ENCODE assay signal across 8 cellular contexts in genomic region chr10:73785721-73786511, GRCh38. TPM values are rescaled to one million over a fixed set of nuclear protein-coding genes. Genes with fewer than 3 reads are reported as not detected.
DNase-seq lines count a peak whose midpoint lies in the region; ATAC-seq lines count a peak whose summit lies in the region.

No MANE protein-coding gene starts in this region.

- peaks cover 16 to 17% of the 10 kb centered on the region in 2 donors for H3K36me3 ChIP-seq in esophagus (ENCODE audit: control insufficient read depth in 2 of 2, insufficient read depth in 2 of 2, low read length in 1 of 2)

- H3K9me3 ChIP-seq in esophagus (ENCODE audit: control insufficient read depth in 2 of 2, insufficient read depth in 1 of 2, low read depth in 1 of 2, low read length in 1 of 2), result no peaks in the 10 kb centered on the region

- peaks cover 11% of the 10 kb centered on the region for H3K36me3 Mint-ChIP-seq in natural killer cell treated with Interleukin-12 subunit alpha and Interleukin-12 subunit beta and Interleukin-15 and Interleukin-18, amount 100 ng/mL, for 72 hours

- peak; percentile 40 for DNase-seq in D341Med (ENCODE audit: low spot score)
- peak; percentile 67 to 81 for DNase-seq in Kasumi-1 (lab: John Stamatoyannopoulos, UW)
- DNase-seq in activated CD8-positive, alpha-beta memory T cell treated with anti-CD3 and anti-CD28 coated beads, Interleukin-2, amount 50 U/mL, for 48 hours, result peak; percentile 75
- DNase-seq in natural killer cell treated with Interleukin-12 subunit alpha and Interleukin-12 subunit beta and Interleukin-15 and Interleukin-18, amount 100 ng/mL, for 72 hours (ENCODE audit: low spot score), result peak; percentile 63
- no peak for DNase-seq in cortex of kidney (lab: John Stamatoyannopoulos, UW)
- no peak for DNase-seq in NCI-H524 (lab: John Stamatoyannopoulos, UW)

- H3K9me3 Mint-ChIP-seq in natural killer cell treated with Interleukin-12 subunit alpha and Interleukin-12 subunit beta and Interleukin-15 and Interleukin-18, amount 100 ng/mL, for 72 hours, result no peaks in the 10 kb centered on the region

- H3K27ac ChIP-seq in esophagus (ENCODE audit: low read depth in 2 of 2, low read length in 1 of 2), result peak overlapping the region; percentile 89 to 97

- WGBS in esophagus, 2 donors, result 1% methylated on average over 51 to 54 of the region's 54 CpGs

- H3K4me3 ChIP-seq in esophagus (ENCODE audit: low read depth in 1 of 2, low read length in 2 of 2), result peak overlapping the region; percentile 89 to 93

- H3K27me3 Mint-ChIP-seq in natural killer cell treated with Interleukin-12 subunit alpha and Interleukin-12 subunit beta and Interleukin-15 and Interleukin-18, amount 100 ng/mL, for 72 hours, result no peaks in the 10 kb centered on the region

- H3K4me1 ChIP-seq in esophagus (ENCODE audit: control insufficient read depth in 2 of 2, insufficient read depth in 2 of 2, low read length in 1 of 2), result peaks cover 4% of the 10 kb centered on the region in 2 donors

- peak; percentile 20 for ATAC-seq in GM21529 (IDR thresholded peaks at IDR 0.05; ENCODE audit: unreplicated experiment)
- ATAC-seq in natural killer cell treated with Interleukin-12 subunit alpha and Interleukin-12 subunit beta and Interleukin-15 and Interleukin-18, amount 100 ng/mL, for 72 hours, result peak; percentile 7 to 41

- peak overlapping the region; percentile 86 to 93 for H3K27ac Mint-ChIP-seq in natural killer cell treated with Interleukin-12 subunit alpha and Interleukin-12 subunit beta and Interleukin-15 and Interleukin-18, amount 100 ng/mL, for 72 hours

- peak overlapping the region; percentile 98 for H3K4me3 Mint-ChIP-seq in natural killer cell treated with Interleukin-12 subunit alpha and Interleukin-12 subunit beta and Interleukin-15 and Interleukin-18, amount 100 ng/mL, for 72 hours

- peaks cover 42 to 45% of the 10 kb centered on the region in 2 donors for H3K4me1 Mint-ChIP-seq in natural killer cell treated with Interleukin-12 subunit alpha and Interleukin-12 subunit beta and Interleukin-15 and Interleukin-18, amount 100 ng/mL, for 72 hours (ENCODE audit: low read depth in 2 of 2)

- no peaks in the 10 kb centered on the region for H3K27me3 ChIP-seq in esophagus (ENCODE audit: control insufficient read depth in 1 of 2, insufficient read depth in 2 of 2, low read length in 2 of 2)

RNA-seq across cellular contexts. Expression of gene ZSWIM8, which starts 0.5 kb away (rescaled TPM):
- polyA plus RNA-seq in esophagus, result 100 to 1,000 TPM; 109 to 156 TPM
- 100 to 1,000 TPM; 121 to 148 TPM for total RNA-seq in natural killer cell treated with Interleukin-12 subunit alpha and Interleukin-12 subunit beta and Interleukin-15 and Interleukin-18, amount 100 ng/mL, for 72 hours

RNA-seq across cellular contexts. Expression of gene CHCHD1, which starts 4.1 kb away (rescaled TPM):
- 10 to 100 TPM; 53.5 to 63.5 TPM for polyA plus RNA-seq in esophagus
- total RNA-seq in natural killer cell treated with Interleukin-12 subunit alpha and Interleukin-12 subunit beta and Interleukin-15 and Interleukin-18, amount 100 ng/mL, for 72 hours, result 10 to 100 TPM; 18.7 to 28.5 TPM

RNA-seq across cellular contexts. Expression of gene NDST2, which starts 25.5 kb away (rescaled TPM):
- 10 to 100 TPM; 13.5 to 14.9 TPM for polyA plus RNA-seq in esophagus
- total RNA-seq in natural killer cell treated with Interleukin-12 subunit alpha and Interleukin-12 subunit beta and Interleukin-15 and Interleukin-18, amount 100 ng/mL, for 72 hours, result 10 to 100 TPM; 42.8 to 83.3 TPM

RNA-seq across cellular contexts. Expression of gene SEC24C, which starts 41.7 kb away (rescaled TPM):
- 10 to 100 TPM; 38.8 to 46.8 TPM for polyA plus RNA-seq in esophagus
- 100 to 1,000 TPM; 152 to 172 TPM for total RNA-seq in natural killer cell treated with Interleukin-12 subunit alpha and Interleukin-12 subunit beta and Interleukin-15 and Interleukin-18, amount 100 ng/mL, for 72 hours

Comparison
In these comparisons a context has a peak if more than half of its experiments do, and no peak if none do; other contexts are left out.
1. DNase-seq: peak in D341Med (single experiment), Kasumi-1 (2 of 2), activated CD8-positive, alpha-beta memory T cell treated with anti-CD3 and anti-CD28 coated beads, Interleukin-2, amount 50 U/mL, for 48 hours (single experiment) and natural killer cell treated with Interleukin-12 subunit alpha and Interleukin-12 subunit beta and Interleukin-15 and Interleukin-18, amount 100 ng/mL, for 72 hours (single experiment); none in cortex of kidney (single experiment) and NCI-H524 (0 of 2).